ENCODE assay signal across 1 cellular context in the genomic region with DNA sequence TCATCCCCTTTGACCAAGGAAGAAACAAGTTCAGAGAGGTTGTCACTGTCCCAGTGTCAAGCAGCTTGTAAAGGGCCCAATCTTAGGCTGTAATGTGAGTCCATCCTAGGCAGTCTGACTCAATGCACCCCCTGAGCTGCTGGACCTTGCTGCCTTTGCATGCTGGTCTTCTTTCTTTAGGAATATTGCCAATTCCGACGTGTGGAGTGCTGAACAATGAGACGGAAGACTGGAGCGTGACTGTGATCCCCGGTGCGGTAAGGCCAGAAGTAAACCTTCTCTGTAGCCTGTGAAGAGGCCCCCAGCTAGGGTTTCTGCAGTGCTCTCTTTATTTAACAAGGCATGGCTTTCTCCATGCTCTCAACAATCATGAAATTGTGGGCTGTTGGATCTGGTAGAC.
TF ChIP-seq lines count a peak whose summit lies in the region.

No MANE protein-coding gene starts in this region.

TF ChIP-seq in IMR-90, 13 proteins besides CTCF, POLR2A, EP300 and RAD21:
- TF ChIP-seq MXI1 (IDR thresholded peaks at IDR 0.05; ENCODE audit: borderline replicate concordance, low read depth, low read length): no peak
- no peak for TF ChIP-seq BHLHE40 (IDR thresholded peaks at IDR 0.05; ENCODE audit: low read depth, low read length)
- TF ChIP-seq CHD1 (IDR thresholded peaks at IDR 0.05; ENCODE audit: low read depth, low read length): no peak
- TF ChIP-seq CEBPB (IDR thresholded peaks at IDR 0.05; ENCODE audit: low read depth, low read length): no peak
- no peak for TF ChIP-seq SMC3 (IDR thresholded peaks at IDR 0.05; ENCODE audit: low read depth, low read length)
- no peak for TF ChIP-seq MAZ (IDR thresholded peaks at IDR 0.05; ENCODE audit: borderline replicate concordance, low read depth, low read length)
- TF ChIP-seq, protein P1, sequence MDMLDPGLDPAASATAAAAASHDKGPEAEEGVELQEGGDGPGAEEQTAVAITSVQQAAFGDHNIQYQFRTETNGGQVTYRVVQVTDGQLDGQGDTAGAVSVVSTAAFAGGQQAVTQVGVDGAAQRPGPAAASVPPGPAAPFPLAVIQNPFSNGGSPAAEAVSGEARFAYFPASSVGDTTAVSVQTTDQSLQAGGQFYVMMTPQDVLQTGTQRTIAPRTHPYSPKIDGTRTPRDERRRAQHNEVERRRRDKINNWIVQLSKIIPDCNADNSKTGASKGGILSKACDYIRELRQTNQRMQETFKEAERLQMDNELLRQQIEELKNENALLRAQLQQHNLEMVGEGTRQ (IDR thresholded peaks at IDR 0.05; ENCODE audit: low read depth, low read length): no peak
- TF ChIP-seq, protein P2, sequence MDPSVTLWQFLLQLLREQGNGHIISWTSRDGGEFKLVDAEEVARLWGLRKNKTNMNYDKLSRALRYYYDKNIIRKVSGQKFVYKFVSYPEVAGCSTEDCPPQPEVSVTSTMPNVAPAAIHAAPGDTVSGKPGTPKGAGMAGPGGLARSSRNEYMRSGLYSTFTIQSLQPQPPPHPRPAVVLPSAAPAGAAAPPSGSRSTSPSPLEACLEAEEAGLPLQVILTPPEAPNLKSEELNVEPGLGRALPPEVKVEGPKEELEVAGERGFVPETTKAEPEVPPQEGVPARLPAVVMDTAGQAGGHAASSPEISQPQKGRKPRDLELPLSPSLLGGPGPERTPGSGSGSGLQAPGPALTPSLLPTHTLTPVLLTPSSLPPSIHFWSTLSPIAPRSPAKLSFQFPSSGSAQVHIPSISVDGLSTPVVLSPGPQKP (IDR thresholded peaks at IDR 0.05; ENCODE audit: borderline replicate concordance, low read depth, low read length): no peak
- TF ChIP-seq FOS (IDR thresholded peaks at IDR 0.05; ENCODE audit: low read depth, low read length): no peak
- TF ChIP-seq MAFK (IDR thresholded peaks at IDR 0.05; ENCODE audit: low read depth, low read length): no peak
- no peak for TF ChIP-seq RFX5 (IDR thresholded peaks at IDR 0.05; ENCODE audit: low read depth, low read length)
- TF ChIP-seq NFE2L2 (IDR thresholded peaks at IDR 0.05; ENCODE audit: low read depth, low read length): no peak
- no peak for TF ChIP-seq RCOR1 (IDR thresholded peaks at IDR 0.05; ENCODE audit: insufficient replicate concordance, low read length)
